27 cellular contexts compared by ENCODE assay signal in genomic region chrX:6325437-6325836, GRCh38.
"Had no signal": no experiment of that assay in that cellular context is flagged by ENCODE, and none has a peak within 500 bp of the region (broad histone marks: within the 10 kb centered on the region; RNA-seq: fewer than 3 reads in every experiment).

No MANE protein-coding gene starts in this region.

- FAIRE-seq: endometrium, keratinocyte, small intestine had no signal

- H3K27ac ChIP-seq: gastroesophageal sphincter, neutrophil, sigmoid colon, vagina had no signal

- H3K36me3 ChIP-seq: gastroesophageal sphincter, neutrophil, sigmoid colon, vagina had no signal

- H3K9me3 ChIP-seq: gastroesophageal sphincter, neutrophil, sigmoid colon, vagina had no signal

- H3K4me3 ChIP-seq: gastroesophageal sphincter, sigmoid colon, vagina had no signal

- H3K4me1 ChIP-seq: gastroesophageal sphincter, sigmoid colon, vagina had no signal

- H3K27me3 ChIP-seq: gastroesophageal sphincter, neutrophil, sigmoid colon, vagina had no signal

- DNase-seq: activated CD4-positive, alpha-beta memory T cell treated with anti-CD3 and anti-CD28 coated beads, Interleukin-2, amount 10 ng/mL, durations not matched to agents 7 days and 5 days; activated CD4-positive, alpha-beta T cell treated with anti-CD3 and anti-CD28 coated beads, Interleukin-2, amount 10 ng/mL, durations not matched to agents 7 days and 5 days; activated CD4-positive, CD25-positive, alpha-beta regulatory T cell treated with anti-CD3 and anti-CD28 coated beads, Interleukin-2, amount 50 U/mL, for 72 hours; activated CD8-positive, alpha-beta memory T cell treated with anti-CD3 and anti-CD28 coated beads, Interleukin-2, amount 50 U/mL, for 48 hours; activated gamma-delta T cell; activated naive CD4-positive, alpha-beta T cell treated with anti-CD3 and anti-CD28 coated beads, Interleukin-2, amount 10 ng/mL, durations not matched to agents 7 days and 5 days; activated naive CD8-positive, alpha-beta T cell treated with anti-CD3 and anti-CD28 coated beads, Interleukin-2, amount 10 ng/mL, durations not matched to agents 7 days and 5 days; activated T-cell treated with anti-CD3 and anti-CD28 coated beads, Interleukin-2, amount 50 U/mL, for 24 hours; central memory CD4-positive, alpha-beta T cell; hypothalamus; left colon; mammary epithelial cell; naive B cell; nephron progenitor cell; sigmoid colon; small intestine; stimulated activated CD4-positive, alpha-beta T cell treated with anti-CD3 and anti-CD28 coated beads, Interleukin-4, amount 100 ng/mL, for 4 hours; stimulated activated CD8-positive, alpha-beta memory T cell treated with anti-CD3 and anti-CD28 coated beads, Interleukin-4, amount 100 ng/mL, for 48 hours; stimulated activated naive CD8-positive, alpha-beta T cell treated with anti-CD3 and anti-CD28 coated beads, Interleukin-15, amount 100 ng/mL, for 72 hours; substantia nigra; T-helper 2 cell had no signal

- ATAC-seq: gastroesophageal sphincter; left colon; stimulated activated memory B cell treated with anti-CD40 and anti-IgM and Interleukin-4, amounts not matched to agents 10 μg/mL and 1 μg/mL and 100 μg/mL, for 72 hours; stimulated activated naive CD8-positive, alpha-beta T cell treated with anti-CD3 and anti-CD28 coated beads, Interleukin-15, amount 100 ng/mL, for 72 hours had no signal
